8 cellular contexts compared by ENCODE assay signal in genomic region chr22:39152511-39153219, GRCh38. TPM values are rescaled to one million over a fixed set of nuclear protein-coding genes. Genes with fewer than 3 reads are reported as not detected.
DNase-seq lines count a peak whose midpoint lies in the region; ATAC-seq and TF ChIP-seq lines count a peak whose summit lies in the region.

TSS of gene CBX7 (minus strand) at chr22:39152680. CDS start at chr22:39152444, 236 bp downstream.

- peaks cover 28 to 38% (median 29%) of the 10 kb centered on the region in 3 donors for H3K4me1 Mint-ChIP-seq in IgD-negative memory B cell
- H3K4me1 Mint-ChIP-seq in neural crest cell, result peaks cover 11% of the 10 kb centered on the region

- H3K27me3 Mint-ChIP-seq in IgD-negative memory B cell, result peaks cover 13% of the 10 kb centered on the region
- H3K27me3 Mint-ChIP-seq in neural crest cell (ENCODE audit: low read depth), result peaks cover 63% of the 10 kb centered on the region

- H3K27ac Mint-ChIP-seq in IgD-negative memory B cell, result peak within 1 kb of the TSS; percentile 97 to 99 (median 98)
- no peak within 1 kb of the TSS for H3K27ac Mint-ChIP-seq in neural crest cell (ENCODE audit: unreplicated experiment)

- H3K4me3 ChIP-seq in fibroblast of villous mesenchyme (ENCODE audit: low read depth, low read length), result peak within 1 kb of the TSS; percentile 68

- H3K4me3 Mint-ChIP-seq in IgD-negative memory B cell (peak within 1 kb of the TSS; percentile 84 to 94 (median 92)), neural crest cell (peak within 1 kb of the TSS; percentile 84)

- H3K36me3 Mint-ChIP-seq in IgD-negative memory B cell (no peaks in the 10 kb centered on the region), neural crest cell (ENCODE audit: low read depth) (no peaks in the 10 kb centered on the region)

- TF ChIP-seq POLR2A in Raji (IDR thresholded peaks at IDR 0.05; ENCODE audit: insufficient read depth, low read depth, low read length), result peak; percentile 52

- TF ChIP-seq CTCF in fibroblast of villous mesenchyme (IDR thresholded peaks at IDR 0.05; ENCODE audit: insufficient read depth, low read depth, low read length) (no peak), neural crest cell (conservative IDR thresholded peaks at IDR 0.05) (no peak)

- ATAC-seq in GM21529 (IDR thresholded peaks at IDR 0.05; ENCODE audit: unreplicated experiment), result peak; percentile 71

- DNase-seq in DMS53 treated with DMSO at 0.1 percent for 48 hours (lab: John Stamatoyannopoulos, UW; ENCODE audit: unreplicated experiment) (peak; percentile 56), fibroblast of villous mesenchyme (ENCODE audit: low read depth) (peak; percentile 86), neural crest cell (ENCODE audit: low read depth, low spot score) (peak; percentile 77), stromal cell of bone marrow (ENCODE audit: low read depth) (peak; percentile 63)
- peak; percentile 96 for DNase-seq in activated effector memory CD4-positive, alpha-beta T cell treated with anti-CD3 and anti-CD28 coated beads, Interleukin-2, amount 50 U/mL, for 16 hours

- no peaks in the 10 kb centered on the region for H3K9me3 Mint-ChIP-seq in IgD-negative memory B cell
- H3K9me3 Mint-ChIP-seq in neural crest cell, result no peaks in the 10 kb centered on the region

RNA-seq across cellular contexts. Expression of gene CBX7, which starts in this region (rescaled TPM):
- 35.4 TPM for polyA plus RNA-seq in IgD-negative memory B cell
- 3.9 and 5.2 TPM in 2 replicates for total RNA-seq in fibroblast of villous mesenchyme
- 2.3 and 2.4 TPM in 2 replicates for total RNA-seq in neural crest cell

Comparison
In these comparisons a context has a peak if more than half of its experiments do, and no peak if none do; other contexts are left out.
1. Peak in every context shown above with its lines: DNase-seq, ATAC-seq and H3K4me3 ChIP-seq.